Comparison of ENCODE assay signal across 8 cellular contexts in the genomic region with DNA sequence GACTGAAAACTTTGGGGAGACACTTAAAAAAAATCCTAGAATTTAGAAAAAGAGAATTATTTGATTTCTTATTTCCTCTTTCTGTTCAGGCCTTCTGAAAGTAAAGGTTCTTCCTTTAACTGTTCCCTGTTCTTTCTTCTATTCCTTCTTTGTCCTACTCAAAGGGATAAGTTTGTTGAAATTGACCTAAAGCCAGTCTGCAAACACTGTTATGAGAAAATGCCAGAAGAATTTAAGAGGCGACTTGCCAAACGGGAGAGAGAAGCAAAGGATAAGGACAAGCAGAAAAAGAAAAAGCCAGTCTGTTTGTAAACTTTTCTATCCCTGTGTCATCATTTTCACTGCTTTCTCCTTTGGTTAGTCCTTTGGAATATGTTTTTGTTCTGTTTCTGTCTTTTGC. TPM values are rescaled to one million over a fixed set of nuclear protein-coding genes. Genes with fewer than 3 reads are reported as not detected.
DNase-seq lines count a peak whose midpoint lies in the region; ATAC-seq, FAIRE-seq and TF ChIP-seq lines count a peak whose summit lies in the region.
"Not testable (repeated sequence)": the region's sequence is repeated elsewhere in the genome, so short reads cannot be mapped to it uniquely, and the experiment has no call there.

No MANE protein-coding gene starts in this region.

- POLR2A ChIA-PET in CD8-positive, alpha-beta T cell (lab: Charles Lee): interaction anchor here (0.7 kb wide), 1 partner anchor 340 kb away, joined by 5 read pairs; no protein-coding TSS in a partner anchor

- H3K27ac Mint-ChIP-seq in CD8-positive, alpha-beta T cell: peak overlapping the region; percentile 58
- H3K27ac Mint-ChIP-seq in activated naive CD4-positive, alpha-beta T cell treated with anti-CD3 and anti-CD28 coated beads, Interleukin-2, amount 50 U/mL, for 24 hours: peak overlapping the region; percentile 8

- TF ChIP-seq POLR2A in stomach (IDR thresholded peaks at IDR 0.05): not testable (repeated sequence)

- H3K4me3 Mint-ChIP-seq in CD8-positive, alpha-beta T cell; activated naive CD4-positive, alpha-beta T cell treated with anti-CD3 and anti-CD28 coated beads, Interleukin-2, amount 50 U/mL, for 24 hours: not testable (repeated sequence)

- TF ChIP-seq CTCF in CD8-positive, alpha-beta T cell (IDR thresholded peaks at IDR 0.05); VCaP (conservative IDR thresholded peaks at IDR 0.05); pancreas (IDR thresholded peaks at IDR 0.05); stomach (IDR thresholded peaks at IDR 0.05): not testable (repeated sequence)

- intact Hi-C loops in CD8-positive, alpha-beta T cell (cut with DNase I, micrococcal nuclease); Right ventricle myocardium inferior (cut with DNase I); pancreas (cut with DNase I); stomach (cut with DNase I; ENCODE audit: low total_unique reads): not testable (repeated sequence)

- not testable (repeated sequence) for H3K27ac ChIP-seq in CD8-positive, alpha-beta T cell (ENCODE audit: low read depth, low read length)
- peak overlapping the region; percentile 31; the same call in 1 of the 2 replicates for H3K27ac ChIP-seq in VCaP
- H3K27ac ChIP-seq in pancreas: peak overlapping the region in 1 of 4 donors; percentile 86
- H3K27ac ChIP-seq in stomach: peak overlapping the region in 3 of 5 donors; percentile 46 to 74 (median 67)

- peaks cover 44% of the 10 kb centered on the region for H3K36me3 Mint-ChIP-seq in CD8-positive, alpha-beta T cell
- not testable (repeated sequence) for H3K36me3 Mint-ChIP-seq in activated naive CD4-positive, alpha-beta T cell treated with anti-CD3 and anti-CD28 coated beads, Interleukin-2, amount 50 U/mL, for 24 hours

- CTCF ChIA-PET in CD8-positive, alpha-beta T cell (lab: Charles Lee): not testable (repeated sequence)

- not testable (repeated sequence) for ATAC-seq in CD8-positive, alpha-beta T cell
- ATAC-seq in Right ventricle myocardium inferior (peak; percentile 42), left lobe of liver (peak; percentile 67), pancreas (peak; percentile 32 to 55 (median 49))

- not testable (repeated sequence) for DNase-seq in CD8-positive, alpha-beta T cell; Right ventricle myocardium inferior (ENCODE audit: missing footprints); left lobe of liver (ENCODE audit: low spot score); pancreas; stomach

- not testable (repeated sequence) for H3K27me3 Mint-ChIP-seq in CD8-positive, alpha-beta T cell (ENCODE audit: low read depth); activated naive CD4-positive, alpha-beta T cell treated with anti-CD3 and anti-CD28 coated beads, Interleukin-2, amount 50 U/mL, for 24 hours

- not testable (repeated sequence) for H3K27me3 ChIP-seq in CD8-positive, alpha-beta T cell (ENCODE audit: insufficient read depth, low read length); pancreas; stomach

- H3K4me3 ChIP-seq in CD8-positive, alpha-beta T cell (ENCODE audit: low read depth, low read length); pancreas; stomach: not testable (repeated sequence)

- FAIRE-seq in endometrium (lab: Jason Lieb, UNC) (peak; percentile 66), pancreas (lab: Jason Lieb, UNC) (peak; percentile 79)

- WGBS in pancreas, 2 donors: no CpG with 5 or more reads among the region's 2 CpGs
- WGBS in stomach, 5 donors: 18 to 42% methylated on average over 2 of the region's 2 CpGs; no CpG with 5 or more reads in 3 of the 5 donors

- H3K4me1 Mint-ChIP-seq in CD8-positive, alpha-beta T cell (ENCODE audit: low read depth); activated naive CD4-positive, alpha-beta T cell treated with anti-CD3 and anti-CD28 coated beads, Interleukin-2, amount 50 U/mL, for 24 hours: not testable (repeated sequence)

- H3K9me3 ChIP-seq in CD8-positive, alpha-beta T cell (ENCODE audit: low read length); pancreas; stomach: not testable (repeated sequence)

- H3K4me1 ChIP-seq in CD8-positive, alpha-beta T cell (ENCODE audit: insufficient read depth, low read length): not testable (repeated sequence)
- H3K4me1 ChIP-seq in pancreas (peaks cover 0 to 43% (median 0%) of the 10 kb centered on the region in 3 donors), stomach (peaks cover 14 to 44% (median 25%) of the 10 kb centered on the region in 4 donors)

- not testable (repeated sequence) for H3K9me3 Mint-ChIP-seq in CD8-positive, alpha-beta T cell; activated naive CD4-positive, alpha-beta T cell treated with anti-CD3 and anti-CD28 coated beads, Interleukin-2, amount 50 U/mL, for 24 hours

- not testable (repeated sequence) for TF ChIP-seq EP300 in stomach (IDR thresholded peaks at IDR 0.05)

- H3K36me3 ChIP-seq in CD8-positive, alpha-beta T cell (ENCODE audit: insufficient read depth, low read length); pancreas: not testable (repeated sequence)
- peaks cover 12 to 53% (median 30%) of the 10 kb centered on the region in 4 donors for H3K36me3 ChIP-seq in stomach

RNA-seq across cellular contexts. Expression of gene RANBP2, which starts 38.5 kb away (rescaled TPM):
- total RNA-seq in CD8-positive, alpha-beta T cell: 100 to 1,000 TPM; 238 to 240 TPM
- 48.7 TPM for total RNA-seq in Right ventricle myocardium inferior
- total RNA-seq in left lobe of liver: 37.7 TPM
- 10 to 100 TPM; 37.8 to 53.5 (median 39.1) TPM for total RNA-seq in pancreas
- 10 to 100 TPM in 1 of 2 donors, 1 to 10 TPM in 1; 8.4 to 13.7 TPM for polyA plus RNA-seq in pancreas
- total RNA-seq in stomach: 100 to 1,000 TPM in 1 of 5 donors, 10 to 100 TPM in 4; 30.9 to 156 (median 67.1) TPM
- polyA plus RNA-seq in stomach: 1 to 10 TPM; 8.6 to 9.6 (median 9.2) TPM
